In the genomic region with DNA sequence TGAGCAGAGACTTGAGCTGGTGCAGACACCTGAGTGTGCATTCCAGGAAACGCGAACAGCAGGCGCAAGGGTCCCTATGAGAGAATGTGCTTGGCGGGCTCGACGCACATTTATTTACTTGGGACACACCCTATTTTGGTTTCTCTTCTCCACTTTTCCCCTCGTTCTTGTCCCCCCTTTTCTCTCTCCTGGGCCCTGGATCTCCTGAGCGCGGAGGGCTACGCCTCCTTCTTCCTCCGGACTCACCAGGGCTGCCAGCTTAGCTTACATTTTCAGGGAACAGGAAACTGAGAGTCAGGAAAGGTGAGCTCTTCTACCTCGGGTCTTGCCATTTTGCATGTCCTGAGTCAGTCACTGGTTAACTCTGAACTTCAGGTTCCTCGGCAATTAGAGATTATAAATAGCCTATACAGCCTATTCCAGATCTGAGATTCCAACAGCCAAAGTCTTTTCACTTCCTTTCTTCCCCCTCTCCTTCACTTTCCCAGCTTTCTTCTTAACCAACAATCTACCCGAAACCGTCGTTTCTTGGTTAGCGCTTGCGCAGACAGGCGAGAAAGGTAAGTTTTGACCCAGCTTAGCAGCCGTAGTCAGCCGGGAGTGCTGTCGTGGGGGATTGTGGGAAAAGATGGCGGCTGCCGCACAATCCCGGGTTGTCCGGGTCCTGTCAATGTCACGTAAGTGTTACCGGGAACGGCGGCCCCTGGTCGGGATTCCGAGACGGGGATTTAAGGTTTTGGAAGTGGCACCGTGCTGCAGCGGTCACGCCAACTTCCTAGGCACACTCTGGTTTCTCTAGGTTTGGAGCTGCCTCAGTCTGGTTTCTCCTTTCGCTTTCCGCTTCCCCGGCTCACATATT, we compare ENCODE assay signal across 8 cellular contexts. TPM values are rescaled to one million over a fixed set of nuclear protein-coding genes. Genes with fewer than 3 reads are reported as not detected.
DNase-seq lines count a peak whose midpoint lies in the region; ATAC-seq and TF ChIP-seq lines count a peak whose summit lies in the region.

Gene AKAP3, minus strand, starts transcription at position 553 of the 859 bp plus-strand sequence. CDS start 10,855 bp downstream, outside the sequence.
Gene NDUFA9, plus strand, starts transcription at position 616 of the 859 bp plus-strand sequence. Its CDS starts 13 bp downstream, at position 629.

- peak within 1 kb of the TSS; percentile 97 for H3K27ac Mint-ChIP-seq in activated T-helper 2 cell treated with anti-CD3 and anti-CD28 coated beads, Interferon-gamma antibody, Interleukin-2, Interleukin-4, amounts not matched to agents 10 μg/mL and 5 μg/mL and 100 μg/mL, durations not matched to agents 14 hours and 24 hours and 36 hours
- peak within 1 kb of the TSS; percentile 92 to 98 for H3K27ac Mint-ChIP-seq in natural killer cell

- DNase-seq in DMS53 (lab: John Stamatoyannopoulos, UW) (peak; percentile 100), RKO (ENCODE audit: low spot score) (peak; percentile 87), fibroblast of pulmonary artery (ENCODE audit: low read depth) (peak; percentile 89), natural killer cell (peak; percentile 70)
- peak; percentile 80 for DNase-seq in activated T-helper 2 cell treated with anti-CD3 and anti-CD28 coated beads, Interferon-gamma antibody, Interleukin-2, Interleukin-4, amounts not matched to agents 10 μg/mL and 5 μg/mL and 100 μg/mL, durations not matched to agents 14 hours and 24 hours and 36 hours (ENCODE audit: low spot score)
- peak; percentile 60 to 89 (median 74) for DNase-seq in stimulated activated naive CD4-positive, alpha-beta T cell (lab: John Stamatoyannopoulos, UW)

- peak within 1 kb of the TSS; percentile 100 for H3K4me3 Mint-ChIP-seq in activated T-helper 2 cell treated with anti-CD3 and anti-CD28 coated beads, Interferon-gamma antibody, Interleukin-2, Interleukin-4, amounts not matched to agents 10 μg/mL and 5 μg/mL and 100 μg/mL, durations not matched to agents 14 hours and 24 hours and 36 hours (ENCODE audit: low read depth)
- peak within 1 kb of the TSS; percentile 95 for H3K4me3 Mint-ChIP-seq in natural killer cell

- H3K4me1 Mint-ChIP-seq in activated T-helper 2 cell treated with anti-CD3 and anti-CD28 coated beads, Interferon-gamma antibody, Interleukin-2, Interleukin-4, amounts not matched to agents 10 μg/mL and 5 μg/mL and 100 μg/mL, durations not matched to agents 14 hours and 24 hours and 36 hours (ENCODE audit: low read depth), result peaks cover 42% of the 10 kb centered on the region
- H3K4me1 Mint-ChIP-seq in natural killer cell, result peaks cover 40 to 44% of the 10 kb centered on the region in 2 donors

- H3K36me3 Mint-ChIP-seq in activated T-helper 2 cell treated with anti-CD3 and anti-CD28 coated beads, Interferon-gamma antibody, Interleukin-2, Interleukin-4, amounts not matched to agents 10 μg/mL and 5 μg/mL and 100 μg/mL, durations not matched to agents 14 hours and 24 hours and 36 hours (ENCODE audit: low read depth), result peaks cover 9% of the 10 kb centered on the region
- no peaks in the 10 kb centered on the region for H3K36me3 Mint-ChIP-seq in natural killer cell

- intact Hi-C loops in activated T-helper 2 cell treated with anti-CD3 and anti-CD28 coated beads, Interferon-gamma antibody, Interleukin-2, Interleukin-4, amounts not matched to agents 10 μg/mL and 5 μg/mL and 100 μg/mL, durations not matched to agents 14 hours and 24 hours and 36 hours (cut with micrococcal nuclease), result loop anchor here (1.0 to 5.0 kb wide), 3 partner anchors 44 to 326 kb away; partner anchors contain the start of gene TIGAR
- intact Hi-C loops in natural killer cell (cut with micrococcal nuclease), result no loop called here

- H3K36me3 ChIP-seq in KOPT-K1 (ENCODE audit: insufficient read depth, low read length), result peaks cover 1% of the 10 kb centered on the region; the same call in 1 of the 2 replicates

- no peak for TF ChIP-seq CTCF in fibroblast of pulmonary artery (IDR thresholded peaks at IDR 0.05; ENCODE audit: low read length, missing control alignments)
- no peak for TF ChIP-seq CTCF in natural killer cell (IDR thresholded peaks at IDR 0.05)

- no peaks in the 10 kb centered on the region for H3K27me3 Mint-ChIP-seq in activated T-helper 2 cell treated with anti-CD3 and anti-CD28 coated beads, Interferon-gamma antibody, Interleukin-2, Interleukin-4, amounts not matched to agents 10 μg/mL and 5 μg/mL and 100 μg/mL, durations not matched to agents 14 hours and 24 hours and 36 hours (ENCODE audit: low read depth)
- no peaks in the 10 kb centered on the region for H3K27me3 Mint-ChIP-seq in natural killer cell (ENCODE audit: low read depth in 2 of 2)

- H3K9me3 ChIP-seq in KOPT-K1 (ENCODE audit: insufficient read depth, low read length, poor library complexity, severe bottlenecking), result no peaks in the 10 kb centered on the region

- H3K9me3 Mint-ChIP-seq in activated T-helper 2 cell treated with anti-CD3 and anti-CD28 coated beads, Interferon-gamma antibody, Interleukin-2, Interleukin-4, amounts not matched to agents 10 μg/mL and 5 μg/mL and 100 μg/mL, durations not matched to agents 14 hours and 24 hours and 36 hours, result no peaks in the 10 kb centered on the region
- no peaks in the 10 kb centered on the region for H3K9me3 Mint-ChIP-seq in natural killer cell

- peak within 1 kb of the TSS; percentile 93 for H3K4me3 ChIP-seq in fibroblast of pulmonary artery (replicated peaks; ENCODE audit: low read depth, low read length)

- ATAC-seq in GM21619 (IDR thresholded peaks at IDR 0.05; ENCODE audit: unreplicated experiment), result peak; percentile 82
- ATAC-seq in natural killer cell, result peak; percentile 93 to 98 (median 96)

- peak within 1 kb of the TSS; percentile 85 for H3K27ac ChIP-seq in KOPT-K1 (ENCODE audit: low read depth, low read length, poor library complexity, severe bottlenecking)

RNA-seq across cellular contexts. Expression of gene AKAP3, which starts in this region (rescaled TPM):
- total RNA-seq in activated T-helper 2 cell treated with anti-CD3 and anti-CD28 coated beads, Interferon-gamma antibody, Interleukin-2, Interleukin-4, amounts not matched to agents 10 μg/mL and 5 μg/mL and 100 μg/mL, durations not matched to agents 14 hours and 24 hours and 36 hours, result 0.55 and 0.71 TPM in 2 replicates
- under 1 TPM; 0.56 to 1.00 (median 0.58) TPM for total RNA-seq in natural killer cell

RNA-seq across cellular contexts. Expression of gene NDUFA9, which starts in this region (rescaled TPM):
- total RNA-seq in activated T-helper 2 cell treated with anti-CD3 and anti-CD28 coated beads, Interferon-gamma antibody, Interleukin-2, Interleukin-4, amounts not matched to agents 10 μg/mL and 5 μg/mL and 100 μg/mL, durations not matched to agents 14 hours and 24 hours and 36 hours, result 124 and 125 TPM in 2 replicates
- total RNA-seq in natural killer cell, result 100 to 1,000 TPM; 106 to 114 (median 109) TPM

Comparison
In these comparisons a context has a peak if more than half of its experiments do, and no peak if none do; other contexts are left out.
1. Peak in every context shown above with its lines: DNase-seq, ATAC-seq, H3K4me3 ChIP-seq and H3K27ac ChIP-seq.